ENCODE assay signal across 8 cellular contexts in the genomic region with DNA sequence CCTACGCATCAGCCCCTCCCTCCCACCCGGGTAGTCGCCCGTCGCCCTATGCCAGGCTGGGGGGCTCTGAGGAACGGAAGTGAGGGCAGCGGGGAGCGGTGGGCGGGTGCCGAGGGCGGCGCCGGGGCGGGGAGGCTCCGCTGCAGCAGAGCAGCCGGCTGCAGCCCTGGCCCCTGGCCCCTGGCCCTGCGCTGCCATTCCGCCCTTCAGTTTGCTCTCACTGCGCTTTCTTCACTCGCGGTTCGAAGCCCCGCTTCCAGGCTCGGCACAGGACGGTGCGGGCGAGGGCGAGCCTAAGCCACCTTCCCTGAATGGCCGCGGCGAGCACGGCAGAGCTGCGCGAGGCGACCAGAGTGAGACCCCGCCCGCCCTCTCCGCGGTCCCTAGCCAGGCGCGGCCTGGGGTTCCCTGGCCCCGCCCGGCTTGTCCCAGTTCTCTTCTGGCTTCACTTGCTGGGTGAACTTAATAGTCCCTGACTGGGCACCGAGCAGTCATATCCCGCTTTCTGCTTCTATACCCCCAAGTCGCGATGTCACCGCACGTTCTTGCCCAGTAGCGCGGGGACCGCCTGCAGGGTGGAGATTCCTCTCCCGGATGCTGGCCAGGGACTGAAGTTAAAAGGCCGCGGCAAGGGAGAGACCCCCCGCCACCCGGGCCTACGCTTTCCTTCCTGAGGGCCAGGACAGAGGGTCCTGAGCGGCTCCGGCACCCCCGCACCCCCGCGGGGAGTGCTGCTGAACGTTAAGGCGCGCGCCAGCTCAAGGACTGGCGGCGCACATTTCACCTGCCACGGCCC. TPM values are rescaled to one million over a fixed set of nuclear protein-coding genes. Genes with fewer than 3 reads are reported as not detected.
DNase-seq lines count a peak whose midpoint lies in the region; ATAC-seq, FAIRE-seq and TF ChIP-seq lines count a peak whose summit lies in the region.

No MANE protein-coding gene starts in this region.

- no peak for TF ChIP-seq EP300 in GM12878 (IDR thresholded peaks at IDR 0.05; ENCODE audit: borderline replicate concordance in 1 of 2, control insufficient read depth in 1 of 2, low read depth in 2 of 2, low read length in 2 of 2)

- H3K36me3 ChIP-seq in HCT116 (ENCODE audit: control insufficient read depth in 1 of 2, insufficient read depth in 2 of 2, low read length in 2 of 2), result no peaks in the 10 kb centered on the region
- no peaks in the 10 kb centered on the region for H3K36me3 ChIP-seq in GM12878 (ENCODE audit: control insufficient read depth in 2 of 2, insufficient read depth in 2 of 2, low read length in 1 of 2)
- H3K36me3 ChIP-seq in kidney epithelial cell (ENCODE audit: control insufficient read depth, insufficient read depth, low read length), result no peaks in the 10 kb centered on the region

- peak overlapping the region; percentile 84 for H3K4me3 Mint-ChIP-seq in stimulated activated naive CD8-positive, alpha-beta T cell treated with anti-CD3 and anti-CD28 coated beads, Interleukin-15, Interleukin-2, amounts not matched to agents 100 ng/mL and 50 ng/mL, for 24 hours

- H3K27ac ChIP-seq in HCT116 (ENCODE audit: low read depth, low read length), result peak overlapping the region; percentile 70
- H3K27ac ChIP-seq in GM12878 (ENCODE audit: control insufficient read depth, insufficient read depth), result no peak overlapping the region

- H3K79me2 ChIP-seq in HCT116 (ENCODE audit: insufficient read depth, low read length), result no peaks in the 10 kb centered on the region
- no peaks in the 10 kb centered on the region for H3K79me2 ChIP-seq in GM12878 (ENCODE audit: control insufficient read depth, insufficient read depth, low read length)

- H3K4me2 ChIP-seq in HCT116 (ENCODE audit: low read length) (peak overlapping the region; percentile 98), GM12878 (ENCODE audit: control insufficient read depth, insufficient read depth) (peak overlapping the region; percentile 98)

- POLR2A ChIA-PET in HCT116 (lab: Charles Lee), result interaction anchor here (0.8 to 1.1 kb wide), 3 partner anchors 10 to 92 kb away, joined by 3 to 4 read pairs (median 4); no protein-coding TSS in a partner anchor
- POLR2A ChIA-PET in GM12878 (lab: Charles Lee), result interaction anchor here (1.0 kb wide), 2 partner anchors 15 to 39 kb away, joined by 4 read pairs; no protein-coding TSS in a partner anchor

- SMC1A ChIA-PET in GM12878 (lab: Charles Lee; ENCODE audit: uncharacterized antibody, unreplicated experiment), result no interaction called here

- FAIRE-seq in GM12878 (lab: Jason Lieb, UNC), result no peak

- WGBS in GM12878 (ENCODE audit: insufficient coverage, insufficient replicate concordance, low lambda C conversion rate, missing lambda C conversion rate), result 3% methylated on average over 46 of the region's 70 CpGs

- H3K36me3 Mint-ChIP-seq in stimulated activated naive CD8-positive, alpha-beta T cell treated with anti-CD3 and anti-CD28 coated beads, Interleukin-15, Interleukin-2, amounts not matched to agents 100 ng/mL and 50 ng/mL, for 24 hours (ENCODE audit: low read depth), result peaks cover 5% of the 10 kb centered on the region

- H4K20me1 ChIP-seq in HCT116 (ENCODE audit: insufficient read depth) (no peaks in the 10 kb centered on the region), GM12878 (ENCODE audit: control insufficient read depth, insufficient read depth) (no peaks in the 10 kb centered on the region)

- H3K4me1 ChIP-seq in HCT116 (ENCODE audit: control insufficient read depth in 1 of 2, insufficient read depth in 2 of 2, low read length in 2 of 2) (peaks cover 11 to 22% of the 10 kb centered on the region in 2 experiments; a peak in 3 of 4 replicates), GM12878 (ENCODE audit: control insufficient read depth, insufficient read depth, low read length) (no peaks in the 10 kb centered on the region)

- H3K27me3 ChIP-seq in HCT116 (ENCODE audit: insufficient read depth, low read length) (no peaks in the 10 kb centered on the region), GM12878 (replicated peaks in 1 of 2; ENCODE audit: control insufficient read depth in 2 of 2, insufficient read depth in 2 of 2, low read length in 1 of 2) (peaks cover 2 to 25% of the 10 kb centered on the region in 2 experiments), kidney epithelial cell (ENCODE audit: control insufficient read depth, insufficient read depth, low read length) (peaks cover 3% of the 10 kb centered on the region)

- RAD21 ChIA-PET in HCT116 (lab: Charles Lee; ENCODE audit: low non-redundant PET in 1 of 2, low total read pairs in 2 of 2, uncharacterized antibody in 2 of 2, unreplicated experiment in 2 of 2) (no interaction called here), GM12878 (lab: Charles Lee; ENCODE audit: unreplicated experiment) (no interaction called here)

- peaks cover 10% of the 10 kb centered on the region for H3K9me3 Mint-ChIP-seq in stimulated activated naive CD8-positive, alpha-beta T cell treated with anti-CD3 and anti-CD28 coated beads, Interleukin-15, Interleukin-2, amounts not matched to agents 100 ng/mL and 50 ng/mL, for 24 hours

- peak; percentile 81 for DNase-seq in NCI-H2029 (lab: John Stamatoyannopoulos, UW)
- no peak for DNase-seq in NCI-H2029 treated with DMSO at 0.1 percent for 48 hours (lab: John Stamatoyannopoulos, UW)
- DNase-seq in HCT116 (ENCODE audit: low read depth, low spot score), result no peak
- DNase-seq in NB4 (ENCODE audit: low read depth), result no peak
- DNase-seq in GM12878 (ENCODE audit: low read depth, low spot score), result no peak
- no peak for DNase-seq in kidney epithelial cell (ENCODE audit: low read depth)
- DNase-seq in NCI-H2196 treated with DMSO at 0.1 percent for 48 hours (lab: John Stamatoyannopoulos, UW; ENCODE audit: unreplicated experiment), result no peak

- ATAC-seq in HCT116 (peak; percentile 70), GM12878 (peak; percentile 79)

- CTCF ChIA-PET in HCT116 (lab: Charles Lee), result no interaction called here
- CTCF ChIA-PET in GM12878 (lab: Yijun Ruan, JAX), result interaction anchor here (1.8 kb wide), 1 partner anchor 92 kb away, joined by 4 read pairs; the partner anchor contains the start of gene PGGT1B

- H3K4me1 Mint-ChIP-seq in stimulated activated naive CD8-positive, alpha-beta T cell treated with anti-CD3 and anti-CD28 coated beads, Interleukin-15, Interleukin-2, amounts not matched to agents 100 ng/mL and 50 ng/mL, for 24 hours (ENCODE audit: low read depth), result peaks cover 8% of the 10 kb centered on the region

- TF ChIP-seq RAD21 in HCT116 (IDR thresholded peaks at IDR 0.05; ENCODE audit: low read depth) (no peak), GM12878 (IDR thresholded peaks at IDR 0.05; ENCODE audit: insufficient read depth, low read depth, low read length) (no peak)

- BruUV-seq in HCT116 (replicated peaks; lab: Mats Ljungman, UMichigan), result no TSS peak
- no TSS peak for BruUV-seq in GM12878 (replicated peaks; lab: Mats Ljungman, UMichigan)

- no peak for TF ChIP-seq CTCF in HCT116 (IDR thresholded peaks at IDR 0.05 in 2 of 3, conservative IDR thresholded peaks at IDR 0.05 in 1 of 3; ENCODE audit: borderline replicate concordance in 1 of 3, insufficient read depth in 1 of 3, low read depth in 2 of 3, low read length in 2 of 3)
- TF ChIP-seq CTCF in NB4 (IDR thresholded peaks at IDR 0.05; ENCODE audit: low read depth, low read length), result no peak
- no peak for TF ChIP-seq CTCF in GM12878 (IDR thresholded peaks at IDR 0.05 in 2 of 3, conservative IDR thresholded peaks at IDR 0.05 in 1 of 3; ENCODE audit: control insufficient read depth in 2 of 3, extremely low read depth in 1 of 3, insufficient read depth in 1 of 3, low read depth in 3 of 3, low read length in 3 of 3)
- TF ChIP-seq CTCF in kidney epithelial cell (IDR thresholded peaks at IDR 0.05; ENCODE audit: insufficient read depth, low read length, poor library complexity, severe bottlenecking), result no peak

- no peak overlapping the region for H3K27ac Mint-ChIP-seq in stimulated activated naive CD8-positive, alpha-beta T cell treated with anti-CD3 and anti-CD28 coated beads, Interleukin-15, Interleukin-2, amounts not matched to agents 100 ng/mL and 50 ng/mL, for 24 hours

- intact Hi-C loops in HCT116 (cut with micrococcal nuclease), result no loop called here
- intact Hi-C loops in GM12878 (cut with micrococcal nuclease; ENCODE audit: unreplicated experiment), result loop anchor here (1.0 to 10.0 kb wide), 2 partner anchors 39 to 806 kb away; partner anchors contain the start of gene KCNN2

- TF ChIP-seq POLR2A in HCT116 (IDR thresholded peaks at IDR 0.05; ENCODE audit: borderline replicate concordance, extremely low read depth, insufficient read depth, insufficient read length) (peak; percentile 70), NB4 (IDR thresholded peaks at IDR 0.05; ENCODE audit: extremely low read depth, insufficient read length) (peak; percentile 49), GM12878 (IDR thresholded peaks at IDR 0.05; ENCODE audit: low read depth, low read length) (no peak; the same call in 1 of the 2 replicates)

- peaks cover 70% of the 10 kb centered on the region for H3K27me3 Mint-ChIP-seq in stimulated activated naive CD8-positive, alpha-beta T cell treated with anti-CD3 and anti-CD28 coated beads, Interleukin-15, Interleukin-2, amounts not matched to agents 100 ng/mL and 50 ng/mL, for 24 hours

- H3K4me3 ChIP-seq in HCT116 (replicated peaks in 1 of 2; ENCODE audit: low read depth in 1 of 2, low read length in 2 of 2) (peak overlapping the region; percentile 67 to 89), NB4 (ENCODE audit: low read depth, low read length) (peak overlapping the region; percentile 77), GM12878 (peak overlapping the region; percentile 86), kidney epithelial cell (ENCODE audit: low read depth, low read length) (peak overlapping the region; percentile 89)

- in situ Hi-C loops in GM12878 (cut with MboI), result no loop called here

- H3K9me3 ChIP-seq in HCT116 (ENCODE audit: control insufficient read depth in 1 of 2, insufficient read depth in 1 of 2, low read depth in 1 of 2, low read length in 2 of 2) (peaks cover 0 to 3% of the 10 kb centered on the region in 2 experiments; a peak in 1 of 4 replicates), GM12878 (replicated peaks; ENCODE audit: control insufficient read depth, insufficient read depth, low read length) (peaks cover 8% of the 10 kb centered on the region; the same call in 2 of the 3 replicates)

- no peaks in the 10 kb centered on the region for H3K9me2 ChIP-seq in HCT116 (ENCODE audit: insufficient read depth)

- H2AFZ ChIP-seq in HCT116 (ENCODE audit: low read depth, low read length, poor library complexity, severe bottlenecking) (peak overlapping the region; percentile 56), GM12878 (ENCODE audit: control insufficient read depth, low read depth, low read length) (peak overlapping the region; percentile 91)

- H3K9ac ChIP-seq in HCT116 (ENCODE audit: low read length) (peak overlapping the region; percentile 63), GM12878 (ENCODE audit: control insufficient read depth, insufficient read depth, low read length) (peak overlapping the region; percentile 18; the same call in 1 of the 2 replicates)

RNA-seq across cellular contexts. Expression of gene TRIM36, which starts 0.6 kb away (rescaled TPM):
- total RNA-seq in HCT116 (2021; ENCODE audit: unreplicated experiment) (12.6 TPM), GM12878 (2014; rRNA removed) (not detected in 2 replicates), GM12878 (2014; rRNA removed; fragmentation: Illumina TruSeq; extraction: Trizol) (0.09 TPM in 1 of 2 replicates, not detected in the other), GM12878 (2021) (not detected in 2 replicates), kidney epithelial cell (5.0 and 7.9 TPM in 2 replicates)
- polyA plus RNA-seq in HCT116 (2012), result 4.5 and 6.4 TPM in 2 replicates
- total RNA-seq in GM12878 (2013; cell fraction: nucleolus; rRNA removed), result 0.33 TPM in 1 of 2 replicates, not detected in the other
- not detected for polyA plus RNA-seq in GM12878 (2011; ENCODE audit: low read depth)
- polyA plus RNA-seq in GM12878 (2011; rRNA removed) (0.01 and 0.17 TPM in 2 replicates), GM12878 (2014; fragmentation: Illumina TruSeq; extraction: Trizol) (0.06 TPM in 1 of 2 replicates, not detected in the other), GM12878 (2014; fragmentation: Nextera tagmentation; extraction: Ambion mirVana) (not detected), GM12878 (2014; rRNA removed) (0.11 TPM in 1 of 2 replicates, not detected in the other), GM12878 (2016; fragmentation: Nextera tagmentation; extraction: Ambion mirVana) (under 1 TPM in 1 of 2 experiments, not detected in 1; 0.09 TPM)
- polyA plus RNA-seq in GM12878 (2011; cell fraction: cytosol; rRNA removed), result 0.04 TPM in 1 of 2 replicates, not detected in the other
- polyA plus RNA-seq in GM12878 (2011; cell fraction: nucleus; rRNA removed), result 0.13 TPM in 1 of 2 replicates, not detected in the other
- 0.06 TPM in 1 of 2 replicates, not detected in the other for polyA plus RNA-seq in GM12878 (2012)
- polyA minus RNA-seq in GM12878 (2011; rRNA and poly(A)+ RNA removed), result not detected in 2 replicates
- not detected in 2 replicates for polyA minus RNA-seq in GM12878 (2011; cell fraction: cytosol; rRNA and poly(A)+ RNA removed)
- not detected in 2 replicates for polyA minus RNA-seq in GM12878 (2011; cell fraction: nucleus; rRNA and poly(A)+ RNA removed)
